ENCODE assay signal across 13 cellular contexts in the genomic region with DNA sequence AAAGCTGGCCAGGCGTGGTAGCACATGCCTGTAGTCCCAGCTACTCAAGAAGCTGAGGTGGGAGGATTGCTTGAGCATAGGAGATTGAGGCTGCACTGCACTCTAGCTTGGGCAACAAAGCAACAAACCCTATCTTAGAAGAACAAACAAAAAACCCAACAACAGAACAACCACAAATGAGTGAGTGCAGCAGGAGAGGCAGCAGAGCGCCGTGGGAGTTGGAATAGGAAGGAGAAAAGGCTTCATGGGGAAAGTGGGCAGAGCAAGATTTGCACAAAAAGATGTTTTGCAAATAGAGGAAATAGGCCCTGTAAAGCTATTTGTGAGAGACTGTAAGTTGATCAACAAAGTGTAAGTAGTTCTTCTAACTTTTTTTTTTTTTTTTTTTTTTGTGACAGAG. TPM values are rescaled to one million over a fixed set of nuclear protein-coding genes. Genes with fewer than 3 reads are reported as not detected.
DNase-seq lines count a peak whose midpoint lies in the region; ATAC-seq and TF ChIP-seq lines count a peak whose summit lies in the region.
"Had no signal": no experiment of that assay in that cellular context is flagged by ENCODE, and none has a peak within 500 bp of the region (broad histone marks: within the 10 kb centered on the region; RNA-seq: fewer than 3 reads in every experiment).

No MANE protein-coding gene starts in this region.

- H3K9me3 Mint-ChIP-seq in activated naive CD4-positive, alpha-beta T cell treated with anti-CD3 and anti-CD28 coated beads, Interleukin-2, amount 10 ng/mL, durations not matched to agents 7 days and 5 days = no peaks in the 10 kb centered on the region
- H3K9me3 Mint-ChIP-seq: nephron had no signal

- TF ChIP-seq CTCF in RWPE2 (IDR thresholded peaks at IDR 0.05; ENCODE audit: poor library complexity, severe bottlenecking) (no peak), WERI-Rb-1 (IDR thresholded peaks at IDR 0.05; ENCODE audit: low read depth, low read length) (no peak)

- peak; percentile 29 for DNase-seq in activated naive CD4-positive, alpha-beta T cell treated with anti-CD3 and anti-CD28 coated beads, Interleukin-2, amount 10 ng/mL, durations not matched to agents 7 days and 5 days
- no peak for DNase-seq in activated naive CD4-positive, alpha-beta T cell (lab: John Stamatoyannopoulos, UW)
- no peak for DNase-seq in RWPE2 (ENCODE audit: low spot score)
- DNase-seq in effector memory CD4-positive, alpha-beta T cell = no peak
- no peak for DNase-seq in left colon
- DNase-seq in WERI-Rb-1 = no peak
- DNase-seq in HuH-7 (ENCODE audit: low spot score) = no peak
- DNase-seq: dermis blood vessel endothelial cell, NCI-H2227 treated with DMSO at 0.1 percent for 48 hours, RPMI8226 had no signal

- H3K4me3 Mint-ChIP-seq in activated naive CD4-positive, alpha-beta T cell treated with anti-CD3 and anti-CD28 coated beads, Interleukin-2, amount 10 ng/mL, durations not matched to agents 7 days and 5 days = no peak overlapping the region
- H3K4me3 Mint-ChIP-seq: nephron had no signal

- intact Hi-C loops in left colon (cut with DNase I, micrococcal nuclease) = no loop called here

- peaks cover 53% of the 10 kb centered on the region for H3K36me3 Mint-ChIP-seq in activated naive CD4-positive, alpha-beta T cell treated with anti-CD3 and anti-CD28 coated beads, Interleukin-2, amount 10 ng/mL, durations not matched to agents 7 days and 5 days

- no peaks in the 10 kb centered on the region for H3K27me3 ChIP-seq in RWPE2 (ENCODE audit: insufficient read depth, poor library complexity, severe bottlenecking)
- H3K27me3 ChIP-seq in effector memory CD4-positive, alpha-beta T cell (replicated peaks; ENCODE audit: control insufficient read depth, insufficient read depth, low read length, poor library complexity, severe bottlenecking) = no peaks in the 10 kb centered on the region
- H3K27me3 ChIP-seq in thymus (ENCODE audit: control insufficient read depth, insufficient read depth) = no peaks in the 10 kb centered on the region
- no peaks in the 10 kb centered on the region for H3K27me3 ChIP-seq in WERI-Rb-1 (ENCODE audit: insufficient read depth, low read depth, severe bottlenecking)

- CTCF ChIA-PET in activated naive CD4-positive, alpha-beta T cell treated with anti-CD3 and anti-CD28 coated beads, Interleukin-2, amount 10 ng/mL, durations not matched to agents 7 days and 5 days (lab: Charles Lee) = interaction anchor here (1.0 to 4.5 kb wide), 4 partner anchors 10 to 13 kb away, joined by 3 to 23 read pairs (median 6); no protein-coding TSS in a partner anchor

- no peaks in the 10 kb centered on the region for H3K27me3 Mint-ChIP-seq in activated naive CD4-positive, alpha-beta T cell treated with anti-CD3 and anti-CD28 coated beads, Interleukin-2, amount 10 ng/mL, durations not matched to agents 7 days and 5 days

- H3K27ac Mint-ChIP-seq in activated naive CD4-positive, alpha-beta T cell treated with anti-CD3 and anti-CD28 coated beads, Interleukin-2, amount 10 ng/mL, durations not matched to agents 7 days and 5 days = peak overlapping the region; percentile 93
- H3K27ac Mint-ChIP-seq: nephron had no signal

- ATAC-seq in RWPE2 (ENCODE audit: low read depth) (no peak), left colon (no peak)

- H3K9me3 ChIP-seq in RWPE2 (ENCODE audit: severe bottlenecking) (no peaks in the 10 kb centered on the region), thymus (ENCODE audit: control insufficient read depth) (no peaks in the 10 kb centered on the region), WERI-Rb-1 (ENCODE audit: severe bottlenecking) (no peaks in the 10 kb centered on the region)
- H3K9me3 ChIP-seq in effector memory CD4-positive, alpha-beta T cell (ENCODE audit: control insufficient read depth, low read length) = no peaks in the 10 kb centered on the region

- peaks cover 19% of the 10 kb centered on the region for H3K4me1 ChIP-seq in RWPE2 (ENCODE audit: insufficient read depth, poor library complexity, severe bottlenecking)
- peaks cover 90% of the 10 kb centered on the region for H3K4me1 ChIP-seq in effector memory CD4-positive, alpha-beta T cell (ENCODE audit: control insufficient read depth, insufficient read depth, low read length, poor library complexity, severe bottlenecking)
- H3K4me1 ChIP-seq in thymus (ENCODE audit: control insufficient read depth, insufficient read depth, low read length) = peaks cover 58% of the 10 kb centered on the region

- H3K4me3 ChIP-seq in RWPE2 (ENCODE audit: severe bottlenecking) (no peak overlapping the region), thymus (ENCODE audit: low read length) (peak overlapping the region; percentile 14), WERI-Rb-1 (ENCODE audit: low read depth, low read length) (no peak overlapping the region)
- no peak overlapping the region for H3K4me3 ChIP-seq in effector memory CD4-positive, alpha-beta T cell (ENCODE audit: insufficient read depth, low read depth, low read length, poor library complexity, severe bottlenecking)
- H3K4me3 ChIP-seq: smooth muscle cell had no signal

- H3K4me1 Mint-ChIP-seq in activated naive CD4-positive, alpha-beta T cell treated with anti-CD3 and anti-CD28 coated beads, Interleukin-2, amount 10 ng/mL, durations not matched to agents 7 days and 5 days = peaks cover 96% of the 10 kb centered on the region
- H3K4me1 Mint-ChIP-seq: nephron had no signal

- H3K36me3 ChIP-seq in RWPE2 (ENCODE audit: low read depth) = no peaks in the 10 kb centered on the region
- no peaks in the 10 kb centered on the region for H3K36me3 ChIP-seq in effector memory CD4-positive, alpha-beta T cell (ENCODE audit: control insufficient read depth, insufficient read depth, low read length)
- peaks cover 6% of the 10 kb centered on the region for H3K36me3 ChIP-seq in thymus (ENCODE audit: control insufficient read depth, insufficient read depth)
- H3K36me3 ChIP-seq in WERI-Rb-1 = no peaks in the 10 kb centered on the region

- WGBS in thymus = 23% methylated on average over 3 of the region's 3 CpGs

- H3K27ac ChIP-seq in RWPE2 (ENCODE audit: poor library complexity, severe bottlenecking) = peak overlapping the region; percentile 48
- peak overlapping the region; percentile 36 for H3K27ac ChIP-seq in effector memory CD4-positive, alpha-beta T cell (ENCODE audit: insufficient read depth, low read length, poor library complexity, severe bottlenecking)
- peak overlapping the region; percentile 94 for H3K27ac ChIP-seq in thymus (ENCODE audit: low read depth)
- H3K27ac ChIP-seq in WERI-Rb-1 = no peak overlapping the region

RNA-seq across cellular contexts. Expression of gene SMAP2, which starts 19.6 kb away (rescaled TPM):
- 251 TPM for polyA plus RNA-seq in thymus
- total RNA-seq in left colon = 10 to 100 TPM; 23.9 to 27.2 TPM

RNA-seq across cellular contexts. Expression of gene ZFP69B, which starts 57.1 kb away (rescaled TPM):
- polyA plus RNA-seq in thymus = 1.4 TPM
- total RNA-seq in left colon = 1 to 10 TPM in 1 of 2 donors, under 1 TPM in 1; 0.98 to 1.5 TPM
